In genomic region chr20:49103019-49103418, GRCh38 we compare ENCODE assay signal across 1 cellular context.
TF ChIP-seq lines count a peak whose summit lies in the region.

No MANE protein-coding gene starts in this region.

TF ChIP-seq in H1, 55 proteins besides CTCF, POLR2A, EP300 and RAD21:
- TF ChIP-seq, protein P1, sequence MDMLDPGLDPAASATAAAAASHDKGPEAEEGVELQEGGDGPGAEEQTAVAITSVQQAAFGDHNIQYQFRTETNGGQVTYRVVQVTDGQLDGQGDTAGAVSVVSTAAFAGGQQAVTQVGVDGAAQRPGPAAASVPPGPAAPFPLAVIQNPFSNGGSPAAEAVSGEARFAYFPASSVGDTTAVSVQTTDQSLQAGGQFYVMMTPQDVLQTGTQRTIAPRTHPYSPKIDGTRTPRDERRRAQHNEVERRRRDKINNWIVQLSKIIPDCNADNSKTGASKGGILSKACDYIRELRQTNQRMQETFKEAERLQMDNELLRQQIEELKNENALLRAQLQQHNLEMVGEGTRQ (IDR thresholded peaks at IDR 0.05; ENCODE audit: low read length) = no peak
- TF ChIP-seq POLR2AphosphoS5 (IDR thresholded peaks at IDR 0.05; ENCODE audit: low read depth, low read length) (peak; percentile 62), SIRT6 (IDR thresholded peaks at IDR 0.05; ENCODE audit: low read length) (no peak)
TF ChIP-seq in H1: peak in this region for 1.
